31 cellular contexts compared by ENCODE assay signal in genomic region chr3:88677311-88677710, GRCh38.
"Had no signal": no experiment of that assay in that cellular context is flagged by ENCODE, and none has a peak within 500 bp of the region (broad histone marks: within the 10 kb centered on the region; RNA-seq: fewer than 3 reads in every experiment).

No MANE protein-coding gene starts in this region.

- H3K9me3 ChIP-seq: adrenal gland, ascending aorta, breast epithelium had no signal

- H3K27ac ChIP-seq: adrenal gland, ascending aorta, brain microvascular endothelial cell, breast epithelium, cardiac muscle cell had no signal

- H3K27me3 ChIP-seq: adrenal gland, ascending aorta, brain microvascular endothelial cell, breast epithelium, cardiac muscle cell had no signal

- H3K4me1 ChIP-seq: adrenal gland, ascending aorta, breast epithelium had no signal

- ATAC-seq: activated naive CD4-positive, alpha-beta T cell treated with anti-CD3 and anti-CD28 coated beads, Interleukin-2, amount 50 U/mL, for 72 hours; activated naive CD8-positive, alpha-beta T cell treated with anti-CD3 and anti-CD28 coated beads, Interleukin-2, amount 50 U/mL, for 24 hours; activated T-cell treated with anti-CD3 and anti-CD28 coated beads, Interleukin-2, amount 50 U/mL, for 4 hours; activated T-cell treated with anti-CD3 and anti-CD28 coated beads, Interleukin-2, amount 50 U/mL, for 72 hours; activated T-helper 17 cell treated with anti-CD3 and anti-CD28 coated beads, Interleukin-2, amount 50 U/mL, for 72 hours had no signal

- H3K4me3 ChIP-seq: adrenal gland, ascending aorta, breast epithelium, cardiac muscle cell had no signal

- H3K36me3 ChIP-seq: adrenal gland, ascending aorta, brain microvascular endothelial cell, cardiac muscle cell had no signal

- DNase-seq: activated effector memory CD4-positive, alpha-beta T cell treated with anti-CD3 and anti-CD28 coated beads, Interleukin-2, amount 50 U/mL, for 16 hours; activated effector memory CD4-positive, alpha-beta T cell treated with Interleukin-2 at 50 U/mL for 16 hours; activated gamma-delta T cell; activated gamma-delta T cell treated with Interleukin-2 at 50 U/mL for 16 hours; activated naive CD4-positive, alpha-beta T cell; activated naive CD4-positive, alpha-beta T cell treated with anti-CD3 and anti-CD28 coated beads for 36 hours; activated naive CD4-positive, alpha-beta T cell treated with anti-CD3 and anti-CD28 coated beads, Interleukin-2, amount 10 ng/mL, durations not matched to agents 7 days and 5 days; activated naive CD4-positive, alpha-beta T cell treated with anti-CD3 and anti-CD28 coated beads, Interleukin-2, amount 50 U/mL, for 16 hours; activated naive CD4-positive, alpha-beta T cell treated with Interleukin-2 at 50 U/mL for 16 hours; activated naive CD8-positive, alpha-beta T cell treated with anti-CD3 and anti-CD28 coated beads for 36 hours; activated naive CD8-positive, alpha-beta T cell treated with anti-CD3 and anti-CD28 coated beads, Interleukin-2, amount 10 ng/mL, durations not matched to agents 7 days and 5 days; activated naive CD8-positive, alpha-beta T cell treated with anti-CD3 and anti-CD28 coated beads, Interleukin-2, amount 50 U/mL, for 24 hours; activated T-cell treated with anti-CD3 and anti-CD28 coated beads, Interleukin-2, amount 50 U/mL, for 1 hour; activated T-cell treated with anti-CD3 and anti-CD28 coated beads, Interleukin-2, amount 50 U/mL, for 24 hours; activated T-cell treated with anti-CD3 and anti-CD28 coated beads, Interleukin-2, amount 50 U/mL, for 4 hours; activated T-cell treated with anti-CD3 and anti-CD28 coated beads, Interleukin-2, amount 50 U/mL, for 48 hours; activated T-cell treated with anti-CD3 and anti-CD28 coated beads, Interleukin-2, amount 50 U/mL, for 72 hours; adrenal gland; amniotic stem cell; amygdala; anterior cingulate cortex; aorta; brain microvascular endothelial cell; caudate nucleus; central memory CD4-positive, alpha-beta T cell; cerebellar nuclear complex had no signal
